ENCODE assay signal across 19 cellular contexts in genomic region chr1:1170215-1170890, GRCh38. TPM values are rescaled to one million over a fixed set of nuclear protein-coding genes. Genes with fewer than 3 reads are reported as not detected.
DNase-seq lines count a peak whose midpoint lies in the region; ATAC-seq and TF ChIP-seq lines count a peak whose summit lies in the region.
"Had no signal": no experiment of that assay in that cellular context is flagged by ENCODE, and none has a peak within 500 bp of the region (broad histone marks: within the 10 kb centered on the region; RNA-seq: fewer than 3 reads in every experiment).

No MANE protein-coding gene starts in this region.

- H3K27ac ChIP-seq in substantia nigra (ENCODE audit: low read depth, low read length, poor library complexity, severe bottlenecking), result no peak overlapping the region
- H3K27ac ChIP-seq: tibial artery, WERI-Rb-1 had no signal

- no peaks in the 10 kb centered on the region for H3K9me3 ChIP-seq in mucosa of descending colon
- H3K9me3 ChIP-seq: tibial artery had no signal

- intact Hi-C loops in mucosa of descending colon (cut with DNase I, micrococcal nuclease), result no loop called here

- no peaks in the 10 kb centered on the region for H3K36me3 ChIP-seq in mucosa of descending colon (ENCODE audit: low read depth)
- H3K36me3 ChIP-seq: tibial artery, WERI-Rb-1 had no signal

- DNase-seq in D341Med (ENCODE audit: low spot score) (peak; percentile 25), HT-29 (ENCODE audit: low spot score) (peak; percentile 47), ecto neural progenitor cell (ENCODE audit: low spot score) (peak; percentile 48), mucosa of descending colon (peak; percentile 30 to 66 (median 64)), substantia nigra (lab: John Stamatoyannopoulos, UW) (no peak), 8988T (no peak), DMS 273 treated with DMSO at 0.1 percent for 48 hours (lab: John Stamatoyannopoulos, UW) (no peak)
- DNase-seq: activated effector memory CD4-positive, alpha-beta T cell treated with anti-CD3 and anti-CD28 coated beads, Interleukin-2, amount 50 U/mL, for 16 hours; DMS153; midbrain; NCI-H2171 treated with DMSO at 0.1 percent for 48 hours; stimulated activated CD4-positive, alpha-beta T cell treated with anti-CD3 and anti-CD28 coated beads, Interleukin-4, amount 100 ng/mL, for 24 hours; WERI-Rb-1 had no signal

- H3K4me1 ChIP-seq in mucosa of descending colon (ENCODE audit: low read depth), result peaks cover 6% of the 10 kb centered on the region

- TF ChIP-seq CTCF in mucosa of descending colon (IDR thresholded peaks at IDR 0.05), result no peak

- ATAC-seq in mucosa of descending colon (peak; percentile 12), GM19023 (IDR thresholded peaks at IDR 0.05; ENCODE audit: unreplicated experiment) (no peak)

- no peak overlapping the region for H3K4me3 ChIP-seq in mucosa of descending colon
- H3K4me3 ChIP-seq: tibial artery had no signal

RNA-seq across cellular contexts. Expression of gene TTLL10, which starts 3.3 kb away (rescaled TPM):
- total RNA-seq in HT-29 (2014; rRNA removed; shearing (Covaris generic)), result 5.8 and 6.6 TPM in 2 replicates
- 1 to 10 TPM in 2 of 3 donors, under 1 TPM in 1; 0.32 to 4.4 (median 1.8) TPM for total RNA-seq in mucosa of descending colon
- total RNA-seq: endothelial cell of umbilical vein, frontal cortex, osteocyte, skeletal muscle tissue had no signal

RNA-seq across cellular contexts. Expression of gene TNFRSF18, which starts 36.0 kb away (rescaled TPM):
- total RNA-seq in HT-29 (2014; rRNA removed; shearing (Covaris generic)), result 0.42 TPM in 1 of 2 replicates, not detected in the other
- total RNA-seq in mucosa of descending colon, result 1 to 10 TPM; 1.6 to 2.2 (median 2.2) TPM
- total RNA-seq: endothelial cell of umbilical vein, frontal cortex, osteocyte had no signal

RNA-seq across cellular contexts. Expression of gene TNFRSF4, which starts 43.6 kb away (rescaled TPM):
- total RNA-seq in HT-29 (2014; rRNA removed; shearing (Covaris generic)), result not detected in 2 replicates
- 1 to 10 TPM in 1 of 3 donors, under 1 TPM in 2; 0.69 to 1.2 (median 0.80) TPM for total RNA-seq in mucosa of descending colon
- total RNA-seq: frontal cortex had no signal

RNA-seq across cellular contexts. Expression of gene C1orf159, which starts 54.5 kb away (rescaled TPM):
- 61.4 and 67.6 TPM in 2 replicates for total RNA-seq in HT-29 (2014; rRNA removed; shearing (Covaris generic))
- total RNA-seq in mucosa of descending colon, result 10 to 100 TPM; 18.4 to 25.3 (median 24.0) TPM

Comparison
In these comparisons a context has a peak if more than half of its experiments do, and no peak if none do; other contexts are left out.
1. DNase-seq: peak in D341Med (single experiment), HT-29 (single experiment), ecto neural progenitor cell (single experiment) and mucosa of descending colon (3 of 3); none in substantia nigra (0 of 49), 8988T (single experiment) and DMS 273 treated with DMSO at 0.1 percent for 48 hours (single experiment).